16 cellular contexts compared by ENCODE assay signal in the genomic region with DNA sequence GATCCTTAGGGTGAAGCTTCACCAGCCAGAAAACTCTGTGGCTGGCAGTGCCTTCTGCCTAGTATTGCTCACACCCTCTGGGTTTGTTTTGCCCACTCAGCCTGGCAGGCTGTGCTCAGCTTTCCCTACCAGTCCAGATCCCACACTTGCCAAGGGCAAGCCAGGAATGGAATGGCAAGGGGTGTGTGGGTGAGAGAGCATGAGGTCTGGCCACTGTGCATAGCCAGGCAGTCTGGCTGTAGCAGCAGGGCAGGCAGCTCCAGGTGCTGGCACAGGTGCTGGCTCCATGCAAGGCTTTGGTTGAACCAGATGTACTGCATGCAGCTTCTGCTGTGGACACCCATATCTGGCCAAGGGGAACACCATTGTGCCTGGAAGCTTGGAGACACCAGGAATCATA.
DNase-seq lines count a peak whose midpoint lies in the region; ATAC-seq and TF ChIP-seq lines count a peak whose summit lies in the region.
"Had no signal": no experiment of that assay in that cellular context is flagged by ENCODE, and none has a peak within 500 bp of the region (broad histone marks: within the 10 kb centered on the region; RNA-seq: fewer than 3 reads in every experiment).

No MANE protein-coding gene starts in this region.

- no peak overlapping the region for H3K4me3 Mint-ChIP-seq in stimulated activated naive CD8-positive, alpha-beta T cell treated with anti-CD3 and anti-CD28 coated beads, Interleukin-15, amount 100 ng/mL, for 72 hours
- no peak overlapping the region for H3K4me3 Mint-ChIP-seq in activated CD8-positive, alpha-beta memory T cell treated with anti-CD3 and anti-CD28 coated beads, Interleukin-2, amount 10 ng/mL, durations not matched to agents 7 days and 5 days
- H3K4me3 Mint-ChIP-seq: CD14-positive monocyte; CD4-positive, alpha-beta memory T cell; H9 had no signal

- H4K8ac ChIP-seq in neuronal stem cell (ENCODE audit: low read depth, low read length) = no peak overlapping the region

- ATAC-seq in Right ventricle myocardium inferior (peak; percentile 52), upper lobe of right lung (peak; percentile 22), psoas muscle (no peak)
- peak; percentile 26 for ATAC-seq in stimulated activated naive CD8-positive, alpha-beta T cell treated with anti-CD3 and anti-CD28 coated beads, Interleukin-15, amount 100 ng/mL, for 72 hours
- ATAC-seq in stimulated activated naive CD8-positive, alpha-beta T cell treated with anti-CD3 and anti-CD28 coated beads, Interleukin-15, Interleukin-2, amounts not matched to agents 100 U/mL and 50 U/mL, for 24 hours = no peak
- no peak for ATAC-seq in activated CD8-positive, alpha-beta memory T cell treated with anti-CD3 and anti-CD28 coated beads, Interleukin-2, amount 10 ng/mL, durations not matched to agents 7 days and 5 days

- H3K4me1 ChIP-seq in left ventricle myocardium inferior (no peaks in the 10 kb centered on the region), neuronal stem cell (ENCODE audit: control insufficient read depth in 2 of 2, insufficient read depth in 1 of 2, low read depth in 1 of 2, low read length in 2 of 2) (no peaks in the 10 kb centered on the region), upper lobe of right lung (no peaks in the 10 kb centered on the region), psoas muscle (no peaks in the 10 kb centered on the region)
- H3K4me1 ChIP-seq: BLaER1 had no signal

- H3K27ac ChIP-seq in left ventricle myocardium inferior (replicated peaks) (no peak overlapping the region), neuronal stem cell (replicated peaks; ENCODE audit: low read length) (no peak overlapping the region), upper lobe of right lung (no peak overlapping the region), psoas muscle (no peak overlapping the region)
- H3K27ac ChIP-seq: BLaER1 had no signal

- H3K18ac ChIP-seq in neuronal stem cell (ENCODE audit: low read length) = peak overlapping the region; percentile 72

- no peak overlapping the region for H2BK15ac ChIP-seq in neuronal stem cell (ENCODE audit: low read length)

- H3K23ac ChIP-seq in neuronal stem cell (ENCODE audit: low read depth, low read length, poor library complexity) = peak overlapping the region; percentile 75

- no peaks in the 10 kb centered on the region for H3K9me3 Mint-ChIP-seq in stimulated activated naive CD8-positive, alpha-beta T cell treated with anti-CD3 and anti-CD28 coated beads, Interleukin-15, amount 100 ng/mL, for 72 hours
- H3K9me3 Mint-ChIP-seq in activated CD8-positive, alpha-beta memory T cell treated with anti-CD3 and anti-CD28 coated beads, Interleukin-2, amount 10 ng/mL, durations not matched to agents 7 days and 5 days (ENCODE audit: low read depth) = no peaks in the 10 kb centered on the region

- H3K27me3 ChIP-seq in left ventricle myocardium inferior (ENCODE audit: low read depth) (no peaks in the 10 kb centered on the region), neuronal stem cell (ENCODE audit: control insufficient read depth in 3 of 3, insufficient read depth in 3 of 3, low read depth in 1 of 3, low read length in 3 of 3) (no peaks in the 10 kb centered on the region), upper lobe of right lung (no peaks in the 10 kb centered on the region), psoas muscle (ENCODE audit: insufficient read depth in 3 of 3, low read length in 2 of 3) (no peaks in the 10 kb centered on the region)
- H3K27me3 ChIP-seq: BLaER1 had no signal

- H4K91ac ChIP-seq in neuronal stem cell (ENCODE audit: low read depth, low read length, poor library complexity) = no peak overlapping the region

- H3K27me3 Mint-ChIP-seq in stimulated activated naive CD8-positive, alpha-beta T cell treated with anti-CD3 and anti-CD28 coated beads, Interleukin-15, amount 100 ng/mL, for 72 hours = no peaks in the 10 kb centered on the region
- H3K27me3 Mint-ChIP-seq in activated CD8-positive, alpha-beta memory T cell treated with anti-CD3 and anti-CD28 coated beads, Interleukin-2, amount 10 ng/mL, durations not matched to agents 7 days and 5 days = no peaks in the 10 kb centered on the region
- H3K27me3 Mint-ChIP-seq: CD4-positive, alpha-beta memory T cell had no signal

- H3K4me1 Mint-ChIP-seq in stimulated activated naive CD8-positive, alpha-beta T cell treated with anti-CD3 and anti-CD28 coated beads, Interleukin-15, amount 100 ng/mL, for 72 hours = no peaks in the 10 kb centered on the region
- no peaks in the 10 kb centered on the region for H3K4me1 Mint-ChIP-seq in activated CD8-positive, alpha-beta memory T cell treated with anti-CD3 and anti-CD28 coated beads, Interleukin-2, amount 10 ng/mL, durations not matched to agents 7 days and 5 days
- H3K4me1 Mint-ChIP-seq: CD14-positive monocyte; CD4-positive, alpha-beta memory T cell; H9 had no signal

- no peak overlapping the region for H2BK5ac ChIP-seq in neuronal stem cell (ENCODE audit: low read length)

- H2BK120ac ChIP-seq in neuronal stem cell (ENCODE audit: low read depth, low read length) = no peak overlapping the region

- no peak overlapping the region for H2AFZ ChIP-seq in neuronal stem cell (ENCODE audit: low read length)

- H3K9ac ChIP-seq in neuronal stem cell (ENCODE audit: low read depth, low read length, poor library complexity) = no peak overlapping the region
- H3K9ac ChIP-seq: BLaER1 had no signal

- no peaks in the 10 kb centered on the region for H3K9me3 ChIP-seq in left ventricle myocardium inferior (replicated peaks)
- H3K9me3 ChIP-seq in neuronal stem cell (replicated peaks in 1 of 2; ENCODE audit: control insufficient read depth in 2 of 2, insufficient read depth in 1 of 2, low read depth in 1 of 2, low read length in 2 of 2) = no peaks in the 10 kb centered on the region
- no peaks in the 10 kb centered on the region for H3K9me3 ChIP-seq in upper lobe of right lung
- no peaks in the 10 kb centered on the region for H3K9me3 ChIP-seq in psoas muscle
- H3K9me3 ChIP-seq: BLaER1 had no signal

- H3K79me1 ChIP-seq in neuronal stem cell (ENCODE audit: low read depth, low read length) = no peaks in the 10 kb centered on the region

- H3K4ac ChIP-seq in neuronal stem cell (ENCODE audit: low read length) = no peak overlapping the region

- no peak overlapping the region for H3K27ac Mint-ChIP-seq in stimulated activated naive CD8-positive, alpha-beta T cell treated with anti-CD3 and anti-CD28 coated beads, Interleukin-15, amount 100 ng/mL, for 72 hours
- H3K27ac Mint-ChIP-seq in activated CD8-positive, alpha-beta memory T cell treated with anti-CD3 and anti-CD28 coated beads, Interleukin-2, amount 10 ng/mL, durations not matched to agents 7 days and 5 days = no peak overlapping the region
- H3K27ac Mint-ChIP-seq: CD14-positive monocyte; CD4-positive, alpha-beta memory T cell; H9 had no signal

- no peak overlapping the region for H2BK12ac ChIP-seq in neuronal stem cell (ENCODE audit: low read length)

- intact Hi-C loops in Right ventricle myocardium inferior (cut with DNase I) = no loop called here
- intact Hi-C loops in left ventricle myocardium inferior (cut with micrococcal nuclease) = no loop called here
- intact Hi-C loops in upper lobe of right lung (cut with DNase I) = no loop called here
- intact Hi-C loops in psoas muscle (cut with DNase I) = no loop called here

- H3K4me3 ChIP-seq in left ventricle myocardium inferior (no peak overlapping the region), neuronal stem cell (ENCODE audit: low read length in 2 of 2) (peak overlapping the region in 1 of 2 donors; percentile 33), upper lobe of right lung (no peak overlapping the region), psoas muscle (no peak overlapping the region)
- H3K4me3 ChIP-seq: BLaER1 had no signal

- no peaks in the 10 kb centered on the region for H3K36me3 Mint-ChIP-seq in activated CD8-positive, alpha-beta memory T cell treated with anti-CD3 and anti-CD28 coated beads, Interleukin-2, amount 10 ng/mL, durations not matched to agents 7 days and 5 days
- H3K36me3 Mint-ChIP-seq: CD14-positive monocyte; CD4-positive, alpha-beta memory T cell had no signal

- H2AK5ac ChIP-seq in neuronal stem cell (ENCODE audit: low read depth, low read length) = no peak overlapping the region

- no peak overlapping the region for H3K14ac ChIP-seq in neuronal stem cell (ENCODE audit: low read length)

- DNase-seq in Right ventricle myocardium inferior (ENCODE audit: missing footprints) (no peak), left ventricle myocardium inferior (no peak), neuronal stem cell (ENCODE audit: low spot score) (no peak), upper lobe of right lung (no peak), psoas muscle (no peak)
- no peak for DNase-seq in stimulated activated naive CD8-positive, alpha-beta T cell treated with anti-CD3 and anti-CD28 coated beads, Interleukin-15, amount 100 ng/mL, for 72 hours
- DNase-seq in stimulated activated naive CD8-positive, alpha-beta T cell treated with anti-CD3 and anti-CD28 coated beads, Interleukin-15, Interleukin-2, amounts not matched to agents 100 U/mL and 50 U/mL, for 24 hours = no peak
- DNase-seq in activated CD8-positive, alpha-beta memory T cell treated with anti-CD3 and anti-CD28 coated beads, Interleukin-2, amount 10 ng/mL, durations not matched to agents 7 days and 5 days = no peak
- DNase-seq: 8988T; CD4-positive, alpha-beta memory T cell; DMS153; DMS79 treated with DMSO at 0.1 percent for 48 hours; GF-D8; H9 had no signal

- no peak overlapping the region for H3K4me2 ChIP-seq in neuronal stem cell (ENCODE audit: insufficient read depth, low read length, poor library complexity, severe bottlenecking)
- H3K4me2 ChIP-seq: BLaER1 had no signal

- CTCF ChIA-PET in activated CD8-positive, alpha-beta memory T cell treated with anti-CD3 and anti-CD28 coated beads, Interleukin-2, amount 10 ng/mL, durations not matched to agents 7 days and 5 days (lab: Charles Lee) = no interaction called here

- TF ChIP-seq CTCF in left ventricle myocardium inferior (IDR thresholded peaks at IDR 0.05; ENCODE audit: borderline replicate concordance) = no peak
- TF ChIP-seq CTCF in upper lobe of right lung (IDR thresholded peaks at IDR 0.05) = no peak
- no peak for TF ChIP-seq CTCF in psoas muscle (IDR thresholded peaks at IDR 0.05)

- H3K36me3 ChIP-seq in left ventricle myocardium inferior (no peaks in the 10 kb centered on the region), neuronal stem cell (replicated peaks in 1 of 2; ENCODE audit: control insufficient read depth in 2 of 2, insufficient read depth in 2 of 2, low read length in 2 of 2) (no peaks in the 10 kb centered on the region), upper lobe of right lung (no peaks in the 10 kb centered on the region), psoas muscle (ENCODE audit: insufficient read depth in 1 of 2, low read depth in 1 of 2) (no peaks in the 10 kb centered on the region)
- H3K36me3 ChIP-seq: BLaER1 had no signal

Comparison
In these comparisons a context has a peak if more than half of its experiments do, and no peak if none do; other contexts are left out.
1. ATAC-seq: peak in Right ventricle myocardium inferior (single experiment), stimulated activated naive CD8-positive, alpha-beta T cell treated with anti-CD3 and anti-CD28 coated beads, Interleukin-15, amount 100 ng/mL, for 72 hours (single experiment) and upper lobe of right lung (single experiment); none in stimulated activated naive CD8-positive, alpha-beta T cell treated with anti-CD3 and anti-CD28 coated beads, Interleukin-15, Interleukin-2, amounts not matched to agents 100 U/mL and 50 U/mL, for 24 hours (single experiment), activated CD8-positive, alpha-beta memory T cell treated with anti-CD3 and anti-CD28 coated beads, Interleukin-2, amount 10 ng/mL, durations not matched to agents 7 days and 5 days (single experiment) and psoas muscle (0 of 4).